Comparison of ENCODE assay signal across 14 cellular contexts in genomic region chr17:41140360-41141132, GRCh38. TPM values are rescaled to one million over a fixed set of nuclear protein-coding genes. Genes with fewer than 3 reads are reported as not detected.
DNase-seq lines count a peak whose midpoint lies in the region; ATAC-seq, FAIRE-seq and TF ChIP-seq lines count a peak whose summit lies in the region.
"Had no signal": no experiment of that assay in that cellular context is flagged by ENCODE, and none has a peak within 500 bp of the region (broad histone marks: within the 10 kb centered on the region; RNA-seq: fewer than 3 reads in every experiment).

KRTAP4-6 (minus strand) TSS chr17:41140544; CDS start chr17:41140487, 57 bp downstream.

- peak; percentile 99 for ATAC-seq in RWPE2 (ENCODE audit: low read depth)
- ATAC-seq: mucosa of descending colon had no signal

- H3K4me2 ChIP-seq in skeletal muscle satellite cell (ENCODE audit: low read length): no peak within 1 kb of the TSS

- peak within 1 kb of the TSS; percentile 31 for H3K27ac ChIP-seq in RWPE2 (ENCODE audit: poor library complexity, severe bottlenecking)
- H3K27ac ChIP-seq: thoracic aorta, WERI-Rb-1 had no signal

- peak; percentile 66 for FAIRE-seq in H54 (lab: Jason Lieb, UNC)

- peaks cover 2% of the 10 kb centered on the region for H3K4me1 ChIP-seq in RWPE2 (ENCODE audit: insufficient read depth, poor library complexity, severe bottlenecking)
- H3K4me1 ChIP-seq in skeletal muscle satellite cell (ENCODE audit: control insufficient read depth, insufficient read depth, low read length): no peaks in the 10 kb centered on the region

- H3K4me3 ChIP-seq in RWPE2 (ENCODE audit: severe bottlenecking): no peak within 1 kb of the TSS
- H3K4me3 ChIP-seq in fibroblast of mammary gland (ENCODE audit: control insufficient read depth, low read depth, low read length): no peak within 1 kb of the TSS
- no peak within 1 kb of the TSS for H3K4me3 ChIP-seq in skeletal muscle satellite cell (ENCODE audit: low read length)
- H3K4me3 ChIP-seq: mucosa of descending colon, thoracic aorta had no signal

- H3K27me3 ChIP-seq in RWPE2 (ENCODE audit: insufficient read depth, poor library complexity, severe bottlenecking) (no peaks in the 10 kb centered on the region), skeletal muscle satellite cell (ENCODE audit: control insufficient read depth, insufficient read depth, low read length) (no peaks in the 10 kb centered on the region)

- H3K36me3 ChIP-seq in RWPE2 (ENCODE audit: low read depth) (no peaks in the 10 kb centered on the region), skeletal muscle satellite cell (ENCODE audit: insufficient read depth, low read length) (no peaks in the 10 kb centered on the region)
- H3K36me3 ChIP-seq: thoracic aorta, WERI-Rb-1 had no signal

- peak within 1 kb of the TSS; percentile 3 for H3K9ac ChIP-seq in skeletal muscle satellite cell (ENCODE audit: low read depth, low read length)

- no peak for TF ChIP-seq CTCF in RWPE2 (IDR thresholded peaks at IDR 0.05; ENCODE audit: poor library complexity, severe bottlenecking)
- no peak for TF ChIP-seq CTCF in fibroblast of mammary gland (conservative IDR thresholded peaks at IDR 0.05; ENCODE audit: control insufficient read depth, insufficient read depth, low read depth, low read length)

- H3K9me3 ChIP-seq in RWPE2 (ENCODE audit: severe bottlenecking) (peaks cover 3% of the 10 kb centered on the region), skeletal muscle satellite cell (replicated peaks; ENCODE audit: low read length) (peaks cover 7% of the 10 kb centered on the region)

- DNase-seq in H54 (ENCODE audit: insufficient read length, low spot score) (peak; percentile 26), RWPE2 (ENCODE audit: low spot score) (no peak), fibroblast of mammary gland (ENCODE audit: low read depth) (peak; percentile 91), Kasumi-1 (lab: John Stamatoyannopoulos, UW) (no peak), NCI-H2171 (lab: John Stamatoyannopoulos, UW) (no peak), putamen (ENCODE audit: low spot score) (no peak)
- DNase-seq: DMS153; effector CD4-positive, alpha-beta T cell; MM.1S; NCI-H446 treated with DMSO at 0.1 percent for 48 hours; WERI-Rb-1 had no signal

- no peak for TF ChIP-seq POLR2A in H54 (IDR thresholded peaks at IDR 0.05; ENCODE audit: low read depth, low read length)

RNA-seq across cellular contexts. Expression of gene KRTAP4-6, which starts in this region (rescaled TPM):
- total RNA-seq in skeletal muscle satellite cell (2012; rRNA removed): not detected in 2 replicates
- total RNA-seq: mucosa of descending colon, thoracic aorta had no signal

Comparison
In these comparisons a context has a peak if more than half of its experiments do, and no peak if none do; other contexts are left out.
1. DNase-seq: peak in H54 (single experiment) and fibroblast of mammary gland (single experiment); none in RWPE2 (single experiment), Kasumi-1 (0 of 2), NCI-H2171 (single experiment) and putamen (single experiment).